ENCODE assay signal across 8 cellular contexts in genomic region chr22:44664149-44664548, GRCh38. TPM values are rescaled to one million over a fixed set of nuclear protein-coding genes. Genes with fewer than 3 reads are reported as not detected.
A peak's percentile ranks its signal among the peaks of the same experiment; 100 is the strongest.
DNase-seq lines count a peak whose midpoint lies in the region; ATAC-seq, FAIRE-seq and TF ChIP-seq lines count a peak whose summit lies in the region.

No MANE protein-coding gene starts in this region.

- intact Hi-C loops in right cardiac atrium (cut with DNase I): no loop called here

- 28% methylated on average over 11 of the region's 11 CpGs for WGBS in right cardiac atrium

- H3K4me3 ChIP-seq in right cardiac atrium (ENCODE audit: low read length): no peak overlapping the region

- no peak for TF ChIP-seq POLR2A in GM12892 (IDR thresholded peaks at IDR 0.05; ENCODE audit: low read depth, low read length)

- H3K9me3 ChIP-seq in right cardiac atrium (ENCODE audit: control insufficient read depth, low read length): no peaks in the 10 kb centered on the region

- no peaks in the 10 kb centered on the region for H3K27me3 ChIP-seq in right cardiac atrium (ENCODE audit: control insufficient read depth, insufficient read depth)

- FAIRE-seq in GM12892 (lab: Jason Lieb, UNC): no peak

- DNase-seq in NOMO-1 treated with DMSO at 0.1 percent for 48 hours (lab: John Stamatoyannopoulos, UW; ENCODE audit: unreplicated experiment): peak; percentile 41
- DNase-seq in activated gamma-delta T cell (lab: John Stamatoyannopoulos, UW): peak; percentile 48
- peak; percentile 65 to 89 (median 88) for DNase-seq in right cardiac atrium
- peak in 2 of 3 experiments; percentile 10 to 20 for DNase-seq in stimulated activated CD4-positive, alpha-beta T cell treated with anti-CD3 and anti-CD28 coated beads, TNF-alpha, amount 100 ng/mL, for 4 hours (ENCODE audit: low read depth in 3 of 3)
- no peak for DNase-seq in SW480 (ENCODE audit: low spot score)
- DNase-seq in GM12892 (ENCODE audit: insufficient read length): no peak

- peak; percentile 59 to 66 for ATAC-seq in right cardiac atrium
- no peak for ATAC-seq in HG02981 (IDR thresholded peaks at IDR 0.05; ENCODE audit: unreplicated experiment)
- no peak for ATAC-seq in GM19023 (IDR thresholded peaks at IDR 0.05; ENCODE audit: unreplicated experiment)

- H3K4me1 ChIP-seq in right cardiac atrium (ENCODE audit: control insufficient read depth, insufficient read depth, low read length): peaks cover 9% of the 10 kb centered on the region

- H3K27ac ChIP-seq in right cardiac atrium (ENCODE audit: low read length): no peak overlapping the region

RNA-seq across cellular contexts. Expression of gene PRR5, which starts 37.9 kb away (rescaled TPM):
- total RNA-seq in right cardiac atrium: 10 to 100 TPM in 1 of 4 donors, 1 to 10 TPM in 3; 6.9 to 10.9 (median 9.5) TPM
- 6.1 TPM for polyA plus RNA-seq in right cardiac atrium
- 0.66 TPM for polyA plus RNA-seq in GM12892 (2012; ENCODE audit: missing spikeins)

Comparison
In these comparisons a context has a peak if more than half of its experiments do, and no peak if none do; other contexts are left out.
1. DNase-seq: peak in NOMO-1 treated with DMSO at 0.1 percent for 48 hours (single experiment), activated gamma-delta T cell (single experiment), right cardiac atrium (3 of 3) and stimulated activated CD4-positive, alpha-beta T cell treated with anti-CD3 and anti-CD28 coated beads, TNF-alpha, amount 100 ng/mL, for 4 hours (2 of 3); none in SW480 (single experiment) and GM12892 (single experiment).
2. ATAC-seq: peak in right cardiac atrium (2 of 2); none in HG02981 (single experiment) and GM19023 (single experiment).